8 cellular contexts compared by ENCODE assay signal in genomic region chr3:182713743-182714517, GRCh38.
A peak's percentile ranks its signal among the peaks of the same experiment; 100 is the strongest.
DNase-seq lines count a peak whose midpoint lies in the region; ATAC-seq, FAIRE-seq and TF ChIP-seq lines count a peak whose summit lies in the region.

No MANE protein-coding gene starts in this region.

- H3K4me3 ChIP-seq in ascending aorta, result no peak overlapping the region

- no peaks in the 10 kb centered on the region for H3K4me1 ChIP-seq in ascending aorta

- no peaks in the 10 kb centered on the region for H3K9me3 Mint-ChIP-seq in Calu3 (ENCODE audit: low read depth, unreplicated experiment)

- no peaks in the 10 kb centered on the region for H3K36me3 Mint-ChIP-seq in Calu3 (ENCODE audit: insufficient read depth, unreplicated experiment)

- FAIRE-seq in GM19239 (lab: Jason Lieb, UNC), result peak; percentile 88

- intact Hi-C loops in Calu3 (cut with micrococcal nuclease; ENCODE audit: unreplicated experiment) (loop anchor here (1.0 to 5.0 kb wide), 4 partner anchors 81 to 673 kb away; no protein-coding TSS in a partner anchor), ascending aorta (cut with DNase I) (loop anchor here (2.0 to 10.0 kb wide), 2 partner anchors 125 to 671 kb away; no protein-coding TSS in a partner anchor)

- H3K4me1 Mint-ChIP-seq in Calu3 (ENCODE audit: low read depth, unreplicated experiment), result peaks cover 21% of the 10 kb centered on the region

- peak overlapping the region; percentile 24 for H3K27ac Mint-ChIP-seq in Calu3 (ENCODE audit: unreplicated experiment)

- DNase-seq in Calu3, result peak; percentile 45
- DNase-seq in GM19239 (ENCODE audit: insufficient read length, low spot score), result no peak
- DNase-seq in NCI-H460 (ENCODE audit: extremely low read depth, low read depth), result peak; percentile 53
- DNase-seq in ascending aorta (ENCODE audit: low spot score in 2 of 2), result no peak
- peak; percentile 56 for DNase-seq in iPS-NIHi7 (ENCODE audit: extremely low spot score)
- no peak for DNase-seq in stimulated activated naive CD8-positive, alpha-beta T cell treated with anti-CD3 and anti-CD28 coated beads, Interleukin-15, Interleukin-2, amounts not matched to agents 100 U/mL and 50 U/mL, for 24 hours

- no peaks in the 10 kb centered on the region for H3K27me3 Mint-ChIP-seq in Calu3 (ENCODE audit: unreplicated experiment)

- TF ChIP-seq CTCF in Calu3 (IDR thresholded peaks at IDR 0.05; ENCODE audit: unreplicated experiment), result peak; percentile 75
- peak; percentile 33 to 60 (median 44) for TF ChIP-seq CTCF in ascending aorta (IDR thresholded peaks at IDR 0.05)

- no peak overlapping the region for H3K27ac ChIP-seq in ascending aorta

- ATAC-seq in HG03460 (IDR thresholded peaks at IDR 0.05; ENCODE audit: unreplicated experiment) (peak; percentile 44), GM21360 (IDR thresholded peaks at IDR 0.05; ENCODE audit: unreplicated experiment) (no peak)
- peak; percentile 60 for ATAC-seq in stimulated activated naive CD8-positive, alpha-beta T cell treated with anti-CD3 and anti-CD28 coated beads, Interleukin-15, Interleukin-2, amounts not matched to agents 100 U/mL and 50 U/mL, for 24 hours

- H3K9me3 ChIP-seq in ascending aorta, result no peaks in the 10 kb centered on the region

- no peaks in the 10 kb centered on the region for H3K36me3 ChIP-seq in ascending aorta

- H3K27me3 ChIP-seq in ascending aorta, result no peaks in the 10 kb centered on the region

- H3K4me3 Mint-ChIP-seq in Calu3 (ENCODE audit: low read depth, unreplicated experiment), result no peak overlapping the region

- BruUV-seq in Calu3 (replicated peaks; lab: Mats Ljungman, UMichigan), result no TSS peak

- CTCF ChIA-PET in Calu3 (lab: Charles Lee), result interaction anchor here (0.6 to 1.8 kb wide), 29 partner anchors 10 to 196 kb away, joined by 3 to 49 read pairs (median 4); partner anchors contain the start of gene ATP11B

Comparison
In these comparisons a context has a peak if more than half of its experiments do, and no peak if none do; other contexts are left out.
1. DNase-seq: peak in Calu3 (single experiment), NCI-H460 (single experiment) and iPS-NIHi7 (single experiment); none in GM19239 (single experiment), ascending aorta (0 of 2) and stimulated activated naive CD8-positive, alpha-beta T cell treated with anti-CD3 and anti-CD28 coated beads, Interleukin-15, Interleukin-2, amounts not matched to agents 100 U/mL and 50 U/mL, for 24 hours (single experiment).